1 cellular context compared by ENCODE assay signal in genomic region chr11:107577312-107577711, GRCh38.
TF ChIP-seq lines count a peak whose summit lies in the region.

No MANE protein-coding gene starts in this region.

TF ChIP-seq in GM23338, 12 proteins besides CTCF, POLR2A, EP300 and RAD21 (continued from another document):
- TF ChIP-seq REST (IDR thresholded peaks at IDR 0.05; ENCODE audit: unreplicated experiment), result no peak
- no peak for TF ChIP-seq STAT1 (IDR thresholded peaks at IDR 0.05; ENCODE audit: unreplicated experiment)
